1 cellular context compared by ENCODE assay signal in genomic region chr17:75783803-75784472, GRCh38.
TF ChIP-seq lines count a peak whose summit lies in the region.

No MANE protein-coding gene starts in this region.

TF ChIP-seq in HepG2, 621 proteins besides CTCF, POLR2A, EP300 and RAD21 (continued from another document and continues in another):
- TF ChIP-seq, protein P1, sequence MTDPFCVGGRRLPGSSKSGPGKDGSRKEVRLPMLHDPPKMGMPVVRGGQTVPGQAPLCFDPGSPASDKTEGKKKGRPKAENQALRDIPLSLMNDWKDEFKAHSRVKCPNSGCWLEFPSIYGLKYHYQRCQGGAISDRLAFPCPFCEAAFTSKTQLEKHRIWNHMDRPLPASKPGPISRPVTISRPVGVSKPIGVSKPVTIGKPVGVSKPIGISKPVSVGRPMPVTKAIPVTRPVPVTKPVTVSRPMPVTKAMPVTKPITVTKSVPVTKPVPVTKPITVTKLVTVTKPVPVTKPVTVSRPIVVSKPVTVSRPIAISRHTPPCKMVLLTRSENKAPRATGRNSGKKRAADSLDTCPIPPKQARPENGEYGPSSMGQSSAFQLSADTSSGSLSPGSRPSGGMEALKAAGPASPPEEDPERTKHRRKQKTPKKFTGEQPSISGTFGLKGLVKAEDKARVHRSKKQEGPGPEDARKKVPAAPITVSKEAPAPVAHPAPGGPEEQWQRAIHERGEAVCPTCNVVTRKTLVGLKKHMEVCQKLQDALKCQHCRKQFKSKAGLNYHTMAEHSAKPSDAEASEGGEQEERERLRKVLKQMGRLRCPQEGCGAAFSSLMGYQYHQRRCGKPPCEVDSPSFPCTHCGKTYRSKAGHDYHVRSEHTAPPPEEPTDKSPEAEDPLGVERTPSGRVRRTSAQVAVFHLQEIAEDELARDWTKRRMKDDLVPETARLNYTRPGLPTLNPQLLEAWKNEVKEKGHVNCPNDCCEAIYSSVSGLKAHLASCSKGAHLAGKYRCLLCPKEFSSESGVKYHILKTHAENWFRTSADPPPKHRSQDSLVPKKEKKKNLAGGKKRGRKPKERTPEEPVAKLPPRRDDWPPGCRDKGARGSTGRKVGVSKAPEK (CRISPR knock-in tag; IDR thresholded peaks at IDR 0.05; ENCODE audit: borderline replicate concordance): no peak
- TF ChIP-seq ZNF660 (CRISPR knock-in tag; IDR thresholded peaks at IDR 0.05; ENCODE audit: borderline replicate concordance, low read depth) (no peak), ZNF251 (CRISPR knock-in tag; IDR thresholded peaks at IDR 0.05) (no peak), ZNF800 (CRISPR knock-in tag; IDR thresholded peaks at IDR 0.05) (peak; percentile 93), HIC2 (CRISPR knock-in tag; IDR thresholded peaks at IDR 0.05; ENCODE audit: low read depth) (no peak), RFXANK (CRISPR knock-in tag; IDR thresholded peaks at IDR 0.05) (no peak), SMAD3 (CRISPR knock-in tag; IDR thresholded peaks at IDR 0.05) (no peak), ZNF205 (CRISPR knock-in tag; IDR thresholded peaks at IDR 0.05) (no peak), ARNTL (CRISPR knock-in tag; IDR thresholded peaks at IDR 0.05) (no peak), ATF5 (CRISPR knock-in tag; IDR thresholded peaks at IDR 0.05; ENCODE audit: low read depth) (no peak), HBP1 (CRISPR knock-in tag; IDR thresholded peaks at IDR 0.05; ENCODE audit: low read depth) (no peak), ZNF143 (CRISPR knock-in tag; IDR thresholded peaks at IDR 0.05) (no peak), ZNF850 (CRISPR knock-in tag; conservative IDR thresholded peaks at IDR 0.05) (peak; percentile 81; the same call in 1 of the 2 replicates), ZBTB3 (CRISPR knock-in tag; IDR thresholded peaks at IDR 0.05; ENCODE audit: borderline replicate concordance, low read depth) (no peak), CAMTA2 (CRISPR knock-in tag; IDR thresholded peaks at IDR 0.05; ENCODE audit: borderline replicate concordance) (no peak; the same call in 1 of the 2 replicates), ZFX (CRISPR knock-in tag; IDR thresholded peaks at IDR 0.05; ENCODE audit: low read depth) (no peak), SUZ12 (IDR thresholded peaks at IDR 0.05; ENCODE audit: low read depth, low read length) (no peak), TP53 (CRISPR knock-in tag; conservative IDR thresholded peaks at IDR 0.05) (no peak), ZNF563 (CRISPR knock-in tag; IDR thresholded peaks at IDR 0.05) (no peak), NBN (conservative IDR thresholded peaks at IDR 0.05) (no peak), ZNF382 (CRISPR knock-in tag; IDR thresholded peaks at IDR 0.05; ENCODE audit: borderline replicate concordance) (no peak), ZKSCAN8 (CRISPR knock-in tag; IDR thresholded peaks at IDR 0.05; ENCODE audit: borderline replicate concordance) (no peak), ONECUT2 (CRISPR knock-in tag; IDR thresholded peaks at IDR 0.05) (no peak), PAXIP1 (CRISPR knock-in tag; conservative IDR thresholded peaks at IDR 0.05) (no peak), SP5 (CRISPR knock-in tag; IDR thresholded peaks at IDR 0.05; ENCODE audit: borderline replicate concordance, low read depth) (no peak), MYNN (CRISPR knock-in tag; IDR thresholded peaks at IDR 0.05; ENCODE audit: low read depth) (no peak), SIN3A (IDR thresholded peaks at IDR 0.05; ENCODE audit: borderline replicate concordance, low read depth, low read length) (no peak), NFYB (CRISPR knock-in tag; IDR thresholded peaks at IDR 0.05) (no peak), PRDM15 (CRISPR knock-in tag; IDR thresholded peaks at IDR 0.05) (no peak), NR2F1 (CRISPR knock-in tag; IDR thresholded peaks at IDR 0.05) (no peak)
- TF ChIP-seq, protein P2, sequence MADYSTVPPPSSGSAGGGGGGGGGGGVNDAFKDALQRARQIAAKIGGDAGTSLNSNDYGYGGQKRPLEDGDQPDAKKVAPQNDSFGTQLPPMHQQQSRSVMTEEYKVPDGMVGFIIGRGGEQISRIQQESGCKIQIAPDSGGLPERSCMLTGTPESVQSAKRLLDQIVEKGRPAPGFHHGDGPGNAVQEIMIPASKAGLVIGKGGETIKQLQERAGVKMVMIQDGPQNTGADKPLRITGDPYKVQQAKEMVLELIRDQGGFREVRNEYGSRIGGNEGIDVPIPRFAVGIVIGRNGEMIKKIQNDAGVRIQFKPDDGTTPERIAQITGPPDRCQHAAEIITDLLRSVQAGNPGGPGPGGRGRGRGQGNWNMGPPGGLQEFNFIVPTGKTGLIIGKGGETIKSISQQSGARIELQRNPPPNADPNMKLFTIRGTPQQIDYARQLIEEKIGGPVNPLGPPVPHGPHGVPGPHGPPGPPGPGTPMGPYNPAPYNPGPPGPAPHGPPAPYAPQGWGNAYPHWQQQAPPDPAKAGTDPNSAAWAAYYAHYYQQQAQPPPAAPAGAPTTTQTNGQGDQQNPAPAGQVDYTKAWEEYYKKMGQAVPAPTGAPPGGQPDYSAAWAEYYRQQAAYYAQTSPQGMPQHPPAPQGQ (CRISPR knock-in tag; IDR thresholded peaks at IDR 0.05; ENCODE audit: borderline replicate concordance): no peak
- TF ChIP-seq, protein P3, sequence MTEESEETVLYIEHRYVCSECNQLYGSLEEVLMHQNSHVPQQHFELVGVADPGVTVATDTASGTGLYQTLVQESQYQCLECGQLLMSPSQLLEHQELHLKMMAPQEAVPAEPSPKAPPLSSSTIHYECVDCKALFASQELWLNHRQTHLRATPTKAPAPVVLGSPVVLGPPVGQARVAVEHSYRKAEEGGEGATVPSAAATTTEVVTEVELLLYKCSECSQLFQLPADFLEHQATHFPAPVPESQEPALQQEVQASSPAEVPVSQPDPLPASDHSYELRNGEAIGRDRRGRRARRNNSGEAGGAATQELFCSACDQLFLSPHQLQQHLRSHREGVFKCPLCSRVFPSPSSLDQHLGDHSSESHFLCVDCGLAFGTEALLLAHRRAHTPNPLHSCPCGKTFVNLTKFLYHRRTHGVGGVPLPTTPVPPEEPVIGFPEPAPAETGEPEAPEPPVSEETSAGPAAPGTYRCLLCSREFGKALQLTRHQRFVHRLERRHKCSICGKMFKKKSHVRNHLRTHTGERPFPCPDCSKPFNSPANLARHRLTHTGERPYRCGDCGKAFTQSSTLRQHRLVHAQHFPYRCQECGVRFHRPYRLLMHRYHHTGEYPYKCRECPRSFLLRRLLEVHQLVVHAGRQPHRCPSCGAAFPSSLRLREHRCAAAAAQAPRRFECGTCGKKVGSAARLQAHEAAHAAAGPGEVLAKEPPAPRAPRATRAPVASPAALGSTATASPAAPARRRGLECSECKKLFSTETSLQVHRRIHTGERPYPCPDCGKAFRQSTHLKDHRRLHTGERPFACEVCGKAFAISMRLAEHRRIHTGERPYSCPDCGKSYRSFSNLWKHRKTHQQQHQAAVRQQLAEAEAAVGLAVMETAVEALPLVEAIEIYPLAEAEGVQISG (CRISPR knock-in tag; IDR thresholded peaks at IDR 0.05): no peak; the same call in 1 of the 2 replicates
- TF ChIP-seq, protein P4, sequence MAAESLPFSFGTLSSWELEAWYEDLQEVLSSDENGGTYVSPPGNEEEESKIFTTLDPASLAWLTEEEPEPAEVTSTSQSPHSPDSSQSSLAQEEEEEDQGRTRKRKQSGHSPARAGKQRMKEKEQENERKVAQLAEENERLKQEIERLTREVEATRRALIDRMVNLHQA (CRISPR knock-in tag; IDR thresholded peaks at IDR 0.05): no peak
- TF ChIP-seq, protein P5, sequence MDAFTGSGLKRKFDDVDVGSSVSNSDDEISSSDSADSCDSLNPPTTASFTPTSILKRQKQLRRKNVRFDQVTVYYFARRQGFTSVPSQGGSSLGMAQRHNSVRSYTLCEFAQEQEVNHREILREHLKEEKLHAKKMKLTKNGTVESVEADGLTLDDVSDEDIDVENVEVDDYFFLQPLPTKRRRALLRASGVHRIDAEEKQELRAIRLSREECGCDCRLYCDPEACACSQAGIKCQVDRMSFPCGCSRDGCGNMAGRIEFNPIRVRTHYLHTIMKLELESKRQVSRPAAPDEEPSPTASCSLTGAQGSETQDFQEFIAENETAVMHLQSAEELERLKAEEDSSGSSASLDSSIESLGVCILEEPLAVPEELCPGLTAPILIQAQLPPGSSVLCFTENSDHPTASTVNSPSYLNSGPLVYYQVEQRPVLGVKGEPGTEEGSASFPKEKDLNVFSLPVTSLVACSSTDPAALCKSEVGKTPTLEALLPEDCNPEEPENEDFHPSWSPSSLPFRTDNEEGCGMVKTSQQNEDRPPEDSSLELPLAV (CRISPR knock-in tag; conservative IDR thresholded peaks at IDR 0.05; ENCODE audit: low read depth): no peak
